ENCODE assay signal across 15 cellular contexts in genomic region chr4:7750508-7750907, GRCh38.
"Had no signal": no experiment of that assay in that cellular context is flagged by ENCODE, and none has a peak within 500 bp of the region (broad histone marks: within the 10 kb centered on the region; RNA-seq: fewer than 3 reads in every experiment).

No MANE protein-coding gene starts in this region.

- H3K27me3 ChIP-seq: hepatocyte, sigmoid colon, testis had no signal

- H3K27ac Mint-ChIP-seq: activated T-helper 2 cell treated with anti-CD3 and anti-CD28 coated beads, Interferon-gamma antibody, Interleukin-2, Interleukin-4, amounts not matched to agents 10 μg/mL and 5 μg/mL and 100 μg/mL, durations not matched to agents 14 hours and 24 hours and 36 hours had no signal

- H3K79me2 ChIP-seq: hepatocyte had no signal

- H3K9me3 ChIP-seq: left ventricle myocardium inferior, psoas muscle, sigmoid colon, testis had no signal

- H3K27me3 Mint-ChIP-seq: T-cell had no signal

- H3K36me3 ChIP-seq: left ventricle myocardium inferior, sigmoid colon had no signal

- ATAC-seq: activated CD4-positive, CD25-positive, alpha-beta regulatory T cell treated with anti-CD3 and anti-CD28 coated beads, Interleukin-2, amount 50 U/mL, for 24 hours; psoas muscle had no signal

- H3K36me3 Mint-ChIP-seq: T-cell had no signal

- H3K4me3 ChIP-seq: hepatocyte, left ventricle myocardium inferior, psoas muscle, sigmoid colon, testis had no signal

- H3K9me3 Mint-ChIP-seq: activated naive CD4-positive, alpha-beta T cell treated with anti-CD3 and anti-CD28 coated beads for 36 hours; activated T-helper 2 cell treated with anti-CD3 and anti-CD28 coated beads, Interferon-gamma antibody, Interleukin-2, Interleukin-4, amounts not matched to agents 10 μg/mL and 5 μg/mL and 100 μg/mL, durations not matched to agents 14 hours and 24 hours and 36 hours; neural crest cell; stimulated activated naive CD8-positive, alpha-beta T cell treated with anti-CD3 and anti-CD28 coated beads, Interleukin-15, amount 100 ng/mL, for 72 hours had no signal

- H3K4me3 Mint-ChIP-seq: neural crest cell, T-cell had no signal

- H3K4me1 Mint-ChIP-seq: neural crest cell had no signal

- H3K27ac ChIP-seq: left ventricle myocardium inferior, psoas muscle, testis had no signal

- H2AFZ ChIP-seq: hepatocyte had no signal

- DNase-seq: activated CD4-positive, alpha-beta T cell treated with anti-CD3 and anti-CD28 coated beads, Interleukin-2, amount 50 U/mL, for 4 hours; activated naive CD4-positive, alpha-beta T cell treated with anti-CD3 and anti-CD28 coated beads for 36 hours; activated T-cell treated with anti-CD3 and anti-CD28 coated beads for 4 hours; left ventricle myocardium inferior; psoas muscle; sigmoid colon; stimulated activated CD4-positive, alpha-beta T cell treated with anti-CD3 and anti-CD28 coated beads, Interleukin-1b, Interleukin-23, amount 100 ng/mL, for 48 hours; stimulated activated naive CD8-positive, alpha-beta T cell treated with anti-CD3 and anti-CD28 coated beads, Interleukin-15, amount 100 ng/mL, for 72 hours; T-cell; T-helper 9 cell; testis had no signal

- H3K4me1 ChIP-seq: psoas muscle, testis had no signal
